11 cellular contexts compared by ENCODE assay signal in the genomic region with DNA sequence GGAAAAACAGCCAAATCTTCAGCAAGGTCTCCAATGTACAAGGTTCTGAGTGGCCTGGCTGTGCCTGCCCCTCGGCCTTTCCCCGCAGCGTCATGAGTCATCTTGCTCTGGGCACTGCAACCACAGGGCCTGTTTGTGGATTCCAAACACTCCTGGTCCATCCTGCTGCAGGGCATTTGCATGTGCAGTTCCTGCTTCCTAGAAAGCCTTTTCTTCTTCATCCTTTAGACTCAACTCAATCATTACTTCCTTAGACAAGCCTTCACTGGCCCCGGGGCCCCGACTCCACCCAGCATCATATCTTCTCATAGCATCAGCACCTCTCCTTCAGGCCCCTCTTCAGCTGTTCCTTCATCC.
DNase-seq lines count a peak whose midpoint lies in the region; TF ChIP-seq lines count a peak whose summit lies in the region.
"Had no signal": no experiment of that assay in that cellular context is flagged by ENCODE, and none has a peak within 500 bp of the region (broad histone marks: within the 10 kb centered on the region; RNA-seq: fewer than 3 reads in every experiment).

No MANE protein-coding gene starts in this region.

- H3K27me3 Mint-ChIP-seq in activated T-helper 1 cell treated with anti-CD3 and anti-CD28 coated beads, Interleukin-12 subunit alpha, Interleukin-12 subunit beta, Interleukin-2, Interleukin-4 antibody, amounts not matched to agents 30 ng/mL and 10 ng/mL and 1 ng/mL, durations not matched to agents 14 hours and 24 hours and 36 hours (ENCODE audit: insufficient read depth) = peaks cover 3% of the 10 kb centered on the region

- peaks cover 12% of the 10 kb centered on the region for H3K9me3 Mint-ChIP-seq in activated T-helper 1 cell treated with anti-CD3 and anti-CD28 coated beads, Interleukin-12 subunit alpha, Interleukin-12 subunit beta, Interleukin-2, Interleukin-4 antibody, amounts not matched to agents 30 ng/mL and 10 ng/mL and 1 ng/mL, durations not matched to agents 14 hours and 24 hours and 36 hours
- H3K9me3 Mint-ChIP-seq: activated T-cell treated with anti-CD3 and anti-CD28 coated beads, Interleukin-2, amount 50 U/mL, for 4 hours had no signal

- H3K4me3 ChIP-seq in BLaER1 = no peak overlapping the region
- H3K4me3 ChIP-seq in HEK293 (ENCODE audit: low read depth, low read length) = no peak overlapping the region
- H3K4me3 ChIP-seq in suprapubic skin = no peak overlapping the region
- H3K4me3 ChIP-seq: HAP-1, right lobe of liver had no signal

- CTCF ChIA-PET in HEK293 (lab: Yijun Ruan, JAX) = interaction anchor here (0.6 to 1.7 kb wide), 3 partner anchors 46 to 248 kb away, joined by 3 to 7 read pairs (median 3); no protein-coding TSS in a partner anchor

- H3K4me2 ChIP-seq in BLaER1 = peak overlapping the region; percentile 55

- intact Hi-C loops in activated T-helper 1 cell treated with anti-CD3 and anti-CD28 coated beads, Interleukin-12 subunit alpha, Interleukin-12 subunit beta, Interleukin-2, Interleukin-4 antibody, amounts not matched to agents 30 ng/mL and 10 ng/mL and 1 ng/mL, durations not matched to agents 14 hours and 24 hours and 36 hours (cut with micrococcal nuclease) = loop anchor here (1.0 kb wide), 1 partner anchor 9 kb away; no protein-coding TSS in a partner anchor

- H3K4me1 ChIP-seq in BLaER1 (peaks cover 34% of the 10 kb centered on the region), HEK293 (ENCODE audit: control insufficient read depth, insufficient read depth, low read length) (peaks cover 9% of the 10 kb centered on the region; the same call in 1 of the 2 replicates), suprapubic skin (peaks cover 13% of the 10 kb centered on the region)
- H3K4me1 ChIP-seq: HAP-1, right lobe of liver had no signal

- 82% methylated on average over 5 of the region's 5 CpGs for WGBS in suprapubic skin

- no peaks in the 10 kb centered on the region for H4K20me1 ChIP-seq in BLaER1

- TF ChIP-seq CTCF in HEK293 (tag by site-specific recombination; IDR thresholded peaks at IDR 0.05) (no peak), suprapubic skin (IDR thresholded peaks at IDR 0.05) (no peak)

- H3K4me3 Mint-ChIP-seq in activated T-helper 1 cell treated with anti-CD3 and anti-CD28 coated beads, Interleukin-12 subunit alpha, Interleukin-12 subunit beta, Interleukin-2, Interleukin-4 antibody, amounts not matched to agents 30 ng/mL and 10 ng/mL and 1 ng/mL, durations not matched to agents 14 hours and 24 hours and 36 hours = no peak overlapping the region
- H3K4me3 Mint-ChIP-seq: activated T-cell treated with anti-CD3 and anti-CD28 coated beads, Interleukin-2, amount 50 U/mL, for 4 hours had no signal

- peak; percentile 80 for DNase-seq in amniotic epithelial cell (ENCODE audit: low read depth)
- DNase-seq in islet precursor cell = peak; percentile 98
- DNase-seq in activated T-helper 1 cell treated with anti-CD3 and anti-CD28 coated beads, Interleukin-12 subunit alpha, Interleukin-12 subunit beta, Interleukin-2, Interleukin-4 antibody, amounts not matched to agents 30 ng/mL and 10 ng/mL and 1 ng/mL, durations not matched to agents 14 hours and 24 hours and 36 hours (ENCODE audit: low spot score) = no peak
- no peak for DNase-seq in suprapubic skin (ENCODE audit: low spot score in 2 of 2)
- DNase-seq in NCI-H2196 (lab: John Stamatoyannopoulos, UW; ENCODE audit: unreplicated experiment) = no peak
- no peak for DNase-seq in SIG-M5 treated with dmso at 0.1 percent for 504 hours (lab: John Stamatoyannopoulos, UW; ENCODE audit: unreplicated experiment)
- DNase-seq: activated T-cell treated with anti-CD3 and anti-CD28 coated beads, Interleukin-2, amount 50 U/mL, for 4 hours; right lobe of liver had no signal

- TF ChIP-seq POLR2A in suprapubic skin (IDR thresholded peaks at IDR 0.05) = no peak

- POLR2A ChIA-PET in HEK293 (lab: Yijun Ruan, JAX) = no interaction called here

- H3K36me3 Mint-ChIP-seq in activated T-helper 1 cell treated with anti-CD3 and anti-CD28 coated beads, Interleukin-12 subunit alpha, Interleukin-12 subunit beta, Interleukin-2, Interleukin-4 antibody, amounts not matched to agents 30 ng/mL and 10 ng/mL and 1 ng/mL, durations not matched to agents 14 hours and 24 hours and 36 hours (ENCODE audit: low read depth) = peaks cover 23% of the 10 kb centered on the region

- peaks cover 84% of the 10 kb centered on the region for H3K4me1 Mint-ChIP-seq in activated T-helper 1 cell treated with anti-CD3 and anti-CD28 coated beads, Interleukin-12 subunit alpha, Interleukin-12 subunit beta, Interleukin-2, Interleukin-4 antibody, amounts not matched to agents 30 ng/mL and 10 ng/mL and 1 ng/mL, durations not matched to agents 14 hours and 24 hours and 36 hours (ENCODE audit: low read depth)

- H3K27ac ChIP-seq in BLaER1 = no peak overlapping the region
- H3K27ac ChIP-seq in HEK293 (ENCODE audit: extremely low read depth, low read depth, low read length) = no peak overlapping the region
- no peak overlapping the region for H3K27ac ChIP-seq in suprapubic skin
- H3K27ac ChIP-seq: right lobe of liver had no signal

- H3K27me3 ChIP-seq in BLaER1 (no peaks in the 10 kb centered on the region), suprapubic skin (no peaks in the 10 kb centered on the region)
- H3K27me3 ChIP-seq: right lobe of liver had no signal

- no peak overlapping the region for H3K27ac Mint-ChIP-seq in activated T-helper 1 cell treated with anti-CD3 and anti-CD28 coated beads, Interleukin-12 subunit alpha, Interleukin-12 subunit beta, Interleukin-2, Interleukin-4 antibody, amounts not matched to agents 30 ng/mL and 10 ng/mL and 1 ng/mL, durations not matched to agents 14 hours and 24 hours and 36 hours

- H3K36me3 ChIP-seq in BLaER1 (no peaks in the 10 kb centered on the region), HEK293 (ENCODE audit: control insufficient read depth in 2 of 2, insufficient read depth in 1 of 2, low read length in 2 of 2) (no peaks in the 10 kb centered on the region), suprapubic skin (no peaks in the 10 kb centered on the region)
- H3K36me3 ChIP-seq: HAP-1, right lobe of liver had no signal

- no peak overlapping the region for H3K9ac ChIP-seq in BLaER1

- H3K9me3 ChIP-seq in BLaER1 (no peaks in the 10 kb centered on the region), HEK293 (ENCODE audit: control insufficient read depth, insufficient read depth, low read depth, low read length) (no peaks in the 10 kb centered on the region), suprapubic skin (no peaks in the 10 kb centered on the region)
- H3K9me3 ChIP-seq: HAP-1, right lobe of liver had no signal

- TF ChIP-seq EP300 in suprapubic skin (IDR thresholded peaks at IDR 0.05) = no peak

TF ChIP-seq in HEK293, 187 proteins besides CTCF, POLR2A, EP300 and RAD21:
- TF ChIP-seq ZNF561 (tag by site-specific recombination; IDR thresholded peaks at IDR 0.05; ENCODE audit: borderline replicate concordance) (no peak), ZBTB17 (tag by site-specific recombination; IDR thresholded peaks at IDR 0.05) (no peak), ZNF623 (tag by site-specific recombination; IDR thresholded peaks at IDR 0.05) (peak; percentile 41), MEIS1 (CRISPR knock-in tag; IDR thresholded peaks at IDR 0.05; ENCODE audit: borderline replicate concordance) (no peak)
TF ChIP-seq in HEK293: peak in this region for 1.

Comparison
In these comparisons a context has a peak if more than half of its experiments do, and no peak if none do; other contexts are left out.
1. DNase-seq: peak in amniotic epithelial cell (single experiment) and islet precursor cell (single experiment); none in activated T-helper 1 cell treated with anti-CD3 and anti-CD28 coated beads, Interleukin-12 subunit alpha, Interleukin-12 subunit beta, Interleukin-2, Interleukin-4 antibody, amounts not matched to agents 30 ng/mL and 10 ng/mL and 1 ng/mL, durations not matched to agents 14 hours and 24 hours and 36 hours (single experiment), suprapubic skin (0 of 2), NCI-H2196 (single experiment) and SIG-M5 treated with dmso at 0.1 percent for 504 hours (single experiment).